9 cellular contexts compared by ENCODE assay signal in the genomic region with DNA sequence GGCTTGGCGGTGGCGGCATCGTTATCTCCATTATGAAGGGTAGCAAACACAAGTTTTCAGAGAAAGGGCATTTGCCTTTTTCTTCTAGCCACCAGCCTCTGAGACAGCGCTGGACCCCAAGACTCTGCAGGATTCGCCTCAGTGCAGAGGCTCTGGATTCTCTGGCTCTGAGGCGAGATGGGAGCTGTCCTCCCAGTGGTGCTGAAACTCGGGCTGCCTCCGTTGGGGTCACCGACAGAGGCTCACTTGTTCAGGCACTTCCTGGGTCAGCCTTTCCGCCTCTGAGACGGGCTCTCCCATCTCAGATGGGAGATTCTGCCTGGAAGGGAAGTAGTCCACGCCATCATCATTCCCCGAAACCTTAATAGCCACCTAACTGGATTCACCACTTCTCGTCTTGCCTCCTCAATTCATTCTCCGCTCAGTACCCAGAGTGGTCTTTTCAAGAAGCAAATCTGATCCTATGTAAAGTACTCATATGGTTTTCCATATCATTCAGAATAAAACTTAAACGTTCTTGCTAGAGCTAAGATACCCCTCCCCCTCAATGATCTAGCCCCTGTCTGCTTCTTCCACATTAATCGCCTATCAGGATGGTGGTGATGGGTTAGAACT.
A peak's percentile ranks its signal among the peaks of the same experiment; 100 is the strongest.
DNase-seq lines count a peak whose midpoint lies in the region; ATAC-seq and TF ChIP-seq lines count a peak whose summit lies in the region.
"Had no signal": no experiment of that assay in that cellular context is flagged by ENCODE, and none has a peak within 500 bp of the region (broad histone marks: within the 10 kb centered on the region; RNA-seq: fewer than 3 reads in every experiment).

No MANE protein-coding gene starts in this region.

- H3K27me3 Mint-ChIP-seq in activated CD4-positive, alpha-beta memory T cell treated with anti-CD3 and anti-CD28 coated beads, Interleukin-2, amount 10 ng/mL, durations not matched to agents 7 days and 5 days = peaks cover 67% of the 10 kb centered on the region
- H3K27me3 Mint-ChIP-seq in stimulated activated naive B cell treated with anti-CD40 and anti-IgM and Interleukin-4, amounts not matched to agents 10 μg/mL and 1 μg/mL and 100 μg/mL, for 72 hours = peaks cover 46 to 79% of the 10 kb centered on the region in 2 donors

- no peak for ATAC-seq in Right ventricle myocardium superior (ENCODE audit: poor library complexity)
- peak; percentile 56 to 74 for ATAC-seq in left cardiac atrium
- ATAC-seq in stimulated activated naive B cell treated with anti-CD40 and anti-IgM and Interleukin-4, amounts not matched to agents 10 μg/mL and 1 μg/mL and 100 μg/mL, for 72 hours (replicated peaks) = peak; percentile 33 to 49
- ATAC-seq in HG03439 (IDR thresholded peaks at IDR 0.05; ENCODE audit: unreplicated experiment) = no peak
- no peak for ATAC-seq in HG03342 (IDR thresholded peaks at IDR 0.05; ENCODE audit: unreplicated experiment)

- no peaks in the 10 kb centered on the region for H3K36me3 Mint-ChIP-seq in activated CD4-positive, alpha-beta memory T cell treated with anti-CD3 and anti-CD28 coated beads, Interleukin-2, amount 10 ng/mL, durations not matched to agents 7 days and 5 days (ENCODE audit: low read depth)
- no peaks in the 10 kb centered on the region for H3K36me3 Mint-ChIP-seq in stimulated activated naive B cell treated with anti-CD40 and anti-IgM and Interleukin-4, amounts not matched to agents 10 μg/mL and 1 μg/mL and 100 μg/mL, for 72 hours
- H3K36me3 Mint-ChIP-seq: CD4-positive, CD25-positive, alpha-beta regulatory T cell had no signal

- DNase-seq in Right ventricle myocardium superior (peak; percentile 58), right atrium auricular region (ENCODE audit: low spot score) (no peak), left cardiac atrium (peak; percentile 43), NCI-H1105 treated with DMSO at 0.1 percent for 48 hours (lab: John Stamatoyannopoulos, UW) (no peak)
- peak; percentile 62 for DNase-seq in activated CD4-positive, alpha-beta memory T cell treated with anti-CD3 and anti-CD28 coated beads, Interleukin-2, amount 10 ng/mL, durations not matched to agents 7 days and 5 days
- no peak for DNase-seq in stimulated activated naive B cell treated with anti-CD40 and anti-IgM and Interleukin-4, amounts not matched to agents 10 μg/mL and 1 μg/mL and 100 μg/mL, for 72 hours

- peaks cover 0 to 20% of the 10 kb centered on the region in 2 donors for H3K27me3 ChIP-seq in right atrium auricular region

- CTCF ChIA-PET in activated CD4-positive, alpha-beta memory T cell treated with anti-CD3 and anti-CD28 coated beads, Interleukin-2, amount 10 ng/mL, durations not matched to agents 7 days and 5 days (lab: Charles Lee) = interaction anchor here (0.8 to 1.6 kb wide), 3 partner anchors 10 to 61 kb away, joined by 4 to 15 read pairs (median 5); no protein-coding TSS in a partner anchor

- no peak overlapping the region for H3K27ac ChIP-seq in right atrium auricular region

- intact Hi-C loops in Right ventricle myocardium superior (cut with DNase I) = no loop called here
- intact Hi-C loops in left cardiac atrium (cut with DNase I) = no loop called here

- no peak overlapping the region for H3K27ac Mint-ChIP-seq in activated CD4-positive, alpha-beta memory T cell treated with anti-CD3 and anti-CD28 coated beads, Interleukin-2, amount 10 ng/mL, durations not matched to agents 7 days and 5 days
- H3K27ac Mint-ChIP-seq in stimulated activated naive B cell treated with anti-CD40 and anti-IgM and Interleukin-4, amounts not matched to agents 10 μg/mL and 1 μg/mL and 100 μg/mL, for 72 hours = no peak overlapping the region
- H3K27ac Mint-ChIP-seq: CD4-positive, CD25-positive, alpha-beta regulatory T cell had no signal

- no peak overlapping the region for H3K4me3 ChIP-seq in right atrium auricular region

- no peaks in the 10 kb centered on the region for H3K36me3 ChIP-seq in right atrium auricular region

- no peaks in the 10 kb centered on the region for H3K9me3 ChIP-seq in right atrium auricular region

- no peak for TF ChIP-seq CTCF in right atrium auricular region (IDR thresholded peaks at IDR 0.05)

- H3K4me3 Mint-ChIP-seq in activated CD4-positive, alpha-beta memory T cell treated with anti-CD3 and anti-CD28 coated beads, Interleukin-2, amount 10 ng/mL, durations not matched to agents 7 days and 5 days = no peak overlapping the region
- H3K4me3 Mint-ChIP-seq in stimulated activated naive B cell treated with anti-CD40 and anti-IgM and Interleukin-4, amounts not matched to agents 10 μg/mL and 1 μg/mL and 100 μg/mL, for 72 hours = no peak overlapping the region

- POLR2A ChIA-PET in activated CD4-positive, alpha-beta memory T cell treated with anti-CD3 and anti-CD28 coated beads, Interleukin-2, amount 10 ng/mL, durations not matched to agents 7 days and 5 days (lab: Charles Lee) = no interaction called here

- H3K9me3 Mint-ChIP-seq in activated CD4-positive, alpha-beta memory T cell treated with anti-CD3 and anti-CD28 coated beads, Interleukin-2, amount 10 ng/mL, durations not matched to agents 7 days and 5 days = no peaks in the 10 kb centered on the region
- no peaks in the 10 kb centered on the region for H3K9me3 Mint-ChIP-seq in stimulated activated naive B cell treated with anti-CD40 and anti-IgM and Interleukin-4, amounts not matched to agents 10 μg/mL and 1 μg/mL and 100 μg/mL, for 72 hours

- peaks cover 4% of the 10 kb centered on the region for H3K4me1 Mint-ChIP-seq in activated CD4-positive, alpha-beta memory T cell treated with anti-CD3 and anti-CD28 coated beads, Interleukin-2, amount 10 ng/mL, durations not matched to agents 7 days and 5 days
- peaks cover 8 to 14% of the 10 kb centered on the region in 2 donors for H3K4me1 Mint-ChIP-seq in stimulated activated naive B cell treated with anti-CD40 and anti-IgM and Interleukin-4, amounts not matched to agents 10 μg/mL and 1 μg/mL and 100 μg/mL, for 72 hours

- no peaks in the 10 kb centered on the region for H3K4me1 ChIP-seq in right atrium auricular region

Comparison
In these comparisons a context has a peak if more than half of its experiments do, and no peak if none do; other contexts are left out.
1. ATAC-seq: peak in left cardiac atrium (2 of 2) and stimulated activated naive B cell treated with anti-CD40 and anti-IgM and Interleukin-4, amounts not matched to agents 10 μg/mL and 1 μg/mL and 100 μg/mL, for 72 hours (2 of 2); none in Right ventricle myocardium superior (single experiment), HG03439 (single experiment) and HG03342 (single experiment).
2. DNase-seq: peak in Right ventricle myocardium superior (single experiment), activated CD4-positive, alpha-beta memory T cell treated with anti-CD3 and anti-CD28 coated beads, Interleukin-2, amount 10 ng/mL, durations not matched to agents 7 days and 5 days (single experiment) and left cardiac atrium (single experiment); none in right atrium auricular region (single experiment), stimulated activated naive B cell treated with anti-CD40 and anti-IgM and Interleukin-4, amounts not matched to agents 10 μg/mL and 1 μg/mL and 100 μg/mL, for 72 hours (single experiment) and NCI-H1105 treated with DMSO at 0.1 percent for 48 hours (single experiment).